Comparison of ENCODE assay signal across 8 cellular contexts in the genomic region with DNA sequence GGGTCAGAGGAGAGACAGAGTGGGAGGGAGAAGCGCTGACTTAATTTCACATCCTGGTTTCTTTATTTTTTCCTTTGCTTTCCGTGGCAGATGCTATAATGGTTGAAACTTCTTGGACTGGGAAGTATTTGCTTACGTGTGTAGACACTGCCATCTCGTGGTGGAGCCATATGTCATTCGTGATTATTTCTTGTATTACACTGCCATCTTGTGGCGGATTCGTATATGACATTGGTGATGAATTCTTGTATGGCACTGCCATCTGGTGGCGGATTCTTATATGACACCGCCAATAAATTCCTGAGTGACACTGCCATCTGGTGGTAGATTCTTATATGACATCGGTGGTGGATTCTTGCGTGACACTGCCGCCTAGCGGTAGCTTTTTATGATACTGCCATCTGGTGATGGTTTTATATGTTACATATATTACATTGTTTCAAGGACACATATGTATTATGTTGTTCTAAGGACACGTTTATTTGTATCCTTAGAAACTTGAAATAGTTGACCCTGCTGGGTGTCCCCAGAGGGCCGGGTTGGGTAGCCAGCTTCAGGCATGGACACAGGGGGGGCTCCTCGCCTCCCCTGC. TPM values are rescaled to one million over a fixed set of nuclear protein-coding genes. Genes with fewer than 3 reads are reported as not detected.
DNase-seq lines count a peak whose midpoint lies in the region; ATAC-seq and TF ChIP-seq lines count a peak whose summit lies in the region.

No MANE protein-coding gene starts in this region.

- H3K4me2 ChIP-seq in GM23248 (ENCODE audit: unreplicated experiment) = no peak overlapping the region

- no peaks in the 10 kb centered on the region for H3K9me2 ChIP-seq in GM23248 (ENCODE audit: insufficient read depth)

- H3K9me3 ChIP-seq in GM23248 (ENCODE audit: low read depth) (no peaks in the 10 kb centered on the region), prostate gland (no peaks in the 10 kb centered on the region)

- no peaks in the 10 kb centered on the region for H3K27me3 Mint-ChIP-seq in activated naive CD8-positive, alpha-beta T cell

- H3K4me1 ChIP-seq in GM23248 (ENCODE audit: insufficient read depth) (no peaks in the 10 kb centered on the region), prostate gland (replicated peaks) (no peaks in the 10 kb centered on the region)

- no peak overlapping the region; the same call in 1 of the 2 replicates for H3K9ac ChIP-seq in GM23248

- H3K9me3 Mint-ChIP-seq in activated naive CD8-positive, alpha-beta T cell (ENCODE audit: low read depth) = no peaks in the 10 kb centered on the region

- H3K36me3 ChIP-seq in GM23248 (ENCODE audit: low read depth) = no peaks in the 10 kb centered on the region; the same call in 1 of the 2 replicates
- H3K36me3 ChIP-seq in prostate gland = no peaks in the 10 kb centered on the region

- in situ Hi-C loops in GM23248 (cut with MboI) = loop anchor here (25.0 kb wide), 1 partner anchor 232 kb away; no protein-coding TSS in a partner anchor

- 12 to 16% methylated on average over 16 of the region's 16 CpGs for WGBS in GM23248 (ENCODE audit: low coverage in 1 of 2, low lambda C conversion rate in 2 of 2, missing lambda C conversion rate in 2 of 2), 2 experiments
- WGBS in prostate gland = 16% methylated on average over 16 of the region's 16 CpGs

- H3K79me2 ChIP-seq in GM23248 (ENCODE audit: insufficient read depth) = no peaks in the 10 kb centered on the region

- H3K36me3 Mint-ChIP-seq in activated naive CD8-positive, alpha-beta T cell = peaks cover 4% of the 10 kb centered on the region

- H3K4me3 ChIP-seq in GM23248 (no peak overlapping the region), prostate gland (no peak overlapping the region)

- intact Hi-C loops in Right ventricle myocardium inferior (cut with DNase I) (loop anchor here (1.0 to 5.0 kb wide), 2 partner anchors 123 to 247 kb away; no protein-coding TSS in a partner anchor), prostate gland (cut with DNase I) (loop anchor here (1.0 to 10.0 kb wide), 3 partner anchors 124 to 1305 kb away; no protein-coding TSS in a partner anchor)

- H3K27ac ChIP-seq in GM23248 (no peak overlapping the region), prostate gland (peak overlapping the region in 1 of 2 donors; percentile 35)

- peak; percentile 98 to 100 (median 100) for TF ChIP-seq CTCF in prostate gland (IDR thresholded peaks at IDR 0.05)

- peak; percentile 68 for DNase-seq in DMS 273 treated with DMSO at 0.1 percent for 48 hours (lab: John Stamatoyannopoulos, UW)
- peak; percentile 70 for DNase-seq in GM23248
- DNase-seq in NAMALWA (ENCODE audit: low spot score) = peak; percentile 72
- peak; percentile 61 for DNase-seq in SKM-1 treated with dmso at 0.1 percent for 144 hours (lab: John Stamatoyannopoulos, UW; ENCODE audit: unreplicated experiment)
- no peak for DNase-seq in Right ventricle myocardium inferior (ENCODE audit: missing footprints)
- peak; percentile 48 for DNase-seq in prostate gland (ENCODE audit: low spot score)

- H4K20me1 ChIP-seq in GM23248 (ENCODE audit: insufficient read depth) = no peaks in the 10 kb centered on the region

- peaks cover 14% of the 10 kb centered on the region for H3K4me1 Mint-ChIP-seq in activated naive CD8-positive, alpha-beta T cell (ENCODE audit: low read depth)

- peak; percentile 69 for ATAC-seq in Right ventricle myocardium inferior
- no peak for ATAC-seq in HG02678 (IDR thresholded peaks at IDR 0.05; ENCODE audit: unreplicated experiment)

- no peak for TF ChIP-seq POLR2A in prostate gland (IDR thresholded peaks at IDR 0.05)

- H3K27ac Mint-ChIP-seq in activated naive CD8-positive, alpha-beta T cell = peak overlapping the region; percentile 84

- no peaks in the 10 kb centered on the region for H3K27me3 ChIP-seq in GM23248 (replicated peaks; ENCODE audit: insufficient read depth)
- H3K27me3 ChIP-seq in prostate gland (replicated peaks; ENCODE audit: insufficient read depth) = no peaks in the 10 kb centered on the region

- no peak overlapping the region for H2AFZ ChIP-seq in GM23248

- no peak overlapping the region for H3K4me3 Mint-ChIP-seq in activated naive CD8-positive, alpha-beta T cell

- no peaks in the 10 kb centered on the region for H3F3A ChIP-seq in GM23248 (ENCODE audit: insufficient read depth)

RNA-seq across cellular contexts. Expression of a gene that starts 37.3 kb away (rescaled TPM):
- 0.89 and 0.97 TPM in 2 replicates for total RNA-seq in GM23248 (2014; rRNA removed; shearing (Covaris generic))
- 0.29 and 0.71 TPM in 2 replicates for polyA plus RNA-seq in GM23248 (2016; fragmentation: Nextera tagmentation; extraction: Ambion mirVana)
- 26.7 TPM for total RNA-seq in Right ventricle myocardium inferior
- 10 to 100 TPM in 1 of 2 donors, under 1 TPM in 1; 0.50 to 15.3 TPM for total RNA-seq in prostate gland
